14 cellular contexts compared by ENCODE assay signal in genomic region chr15:98760975-98761374, GRCh38.
"Had no signal": no experiment of that assay in that cellular context is flagged by ENCODE, and none has a peak within 500 bp of the region (broad histone marks: within the 10 kb centered on the region; RNA-seq: fewer than 3 reads in every experiment).

No MANE protein-coding gene starts in this region.

- H3K4me3 ChIP-seq: tibial artery had no signal

- DNase-seq: activated B cell treated with CpG ODN at 0.5 μM for 24 hours; activated CD4-positive, alpha-beta T cell treated with anti-CD3 and anti-CD28 coated beads, Interleukin-2, amount 10 ng/mL, durations not matched to agents 24 days and 14 days; activated naive CD4-positive, alpha-beta T cell; central memory CD4-positive, alpha-beta T cell; cortex of kidney; effector CD8-positive, alpha-beta T cell; hippocampal formation; naive thymus-derived CD8-positive, alpha-beta T cell; nucleus accumbens; stimulated activated CD4-positive, alpha-beta T cell treated with anti-CD3 and anti-CD28 coated beads, Interleukin-4, amount 100 ng/mL, for 24 hours; stimulated activated naive CD8-positive, alpha-beta T cell treated with anti-CD3 and anti-CD28 coated beads, Interleukin-15, amount 100 ng/mL, for 72 hours had no signal

- H3K27ac Mint-ChIP-seq: activated B cell treated with CpG ODN at 0.5 μM for 24 hours; activated CD4-positive, alpha-beta T cell treated with anti-CD3 and anti-CD28 coated beads, Interleukin-2, amount 10 ng/mL, durations not matched to agents 24 days and 14 days; activated T-helper 1 cell treated with anti-CD3 and anti-CD28 coated beads, Interleukin-12 subunit alpha, Interleukin-12 subunit beta, Interleukin-2, Interleukin-4 antibody, amounts not matched to agents 30 ng/mL and 10 ng/mL and 1 ng/mL, durations not matched to agents 14 hours and 24 hours and 36 hours; stimulated activated naive CD8-positive, alpha-beta T cell treated with anti-CD3 and anti-CD28 coated beads, Interleukin-15, amount 100 ng/mL, for 72 hours; T-helper 1 cell treated with Interleukin-12 subunit alpha and Interleukin-12 subunit beta and Interleukin-4 antibody, amounts not matched to agents 30 μg/mL and 1 μg/mL, for 36 hours had no signal

- H3K4me3 Mint-ChIP-seq: activated B cell treated with CpG ODN at 0.5 μM for 24 hours; activated CD4-positive, alpha-beta T cell treated with anti-CD3 and anti-CD28 coated beads, Interleukin-2, amount 10 ng/mL, durations not matched to agents 24 days and 14 days; activated T-helper 1 cell treated with anti-CD3 and anti-CD28 coated beads, Interleukin-12 subunit alpha, Interleukin-12 subunit beta, Interleukin-2, Interleukin-4 antibody, amounts not matched to agents 30 ng/mL and 10 ng/mL and 1 ng/mL, durations not matched to agents 14 hours and 24 hours and 36 hours; naive thymus-derived CD8-positive, alpha-beta T cell; stimulated activated naive CD8-positive, alpha-beta T cell treated with anti-CD3 and anti-CD28 coated beads, Interleukin-15, amount 100 ng/mL, for 72 hours; T-helper 1 cell treated with Interleukin-12 subunit alpha and Interleukin-12 subunit beta and Interleukin-4 antibody, amounts not matched to agents 30 μg/mL and 1 μg/mL, for 36 hours had no signal

- H3K9me3 Mint-ChIP-seq: activated B cell treated with CpG ODN at 0.5 μM for 24 hours; activated CD4-positive, alpha-beta T cell treated with anti-CD3 and anti-CD28 coated beads, Interleukin-2, amount 10 ng/mL, durations not matched to agents 24 days and 14 days; activated T-helper 1 cell treated with anti-CD3 and anti-CD28 coated beads, Interleukin-12 subunit alpha, Interleukin-12 subunit beta, Interleukin-2, Interleukin-4 antibody, amounts not matched to agents 30 ng/mL and 10 ng/mL and 1 ng/mL, durations not matched to agents 14 hours and 24 hours and 36 hours; naive thymus-derived CD8-positive, alpha-beta T cell; stimulated activated naive CD8-positive, alpha-beta T cell treated with anti-CD3 and anti-CD28 coated beads, Interleukin-15, amount 100 ng/mL, for 72 hours; T-helper 1 cell treated with Interleukin-12 subunit alpha and Interleukin-12 subunit beta and Interleukin-4 antibody, amounts not matched to agents 30 μg/mL and 1 μg/mL, for 36 hours had no signal

- H3K27me3 ChIP-seq: tibial artery had no signal

- H3K27me3 Mint-ChIP-seq: activated B cell treated with CpG ODN at 0.5 μM for 24 hours; activated CD4-positive, alpha-beta T cell treated with anti-CD3 and anti-CD28 coated beads, Interleukin-2, amount 10 ng/mL, durations not matched to agents 24 days and 14 days; naive thymus-derived CD8-positive, alpha-beta T cell; stimulated activated naive CD8-positive, alpha-beta T cell treated with anti-CD3 and anti-CD28 coated beads, Interleukin-15, amount 100 ng/mL, for 72 hours had no signal

- H3K36me3 Mint-ChIP-seq: naive thymus-derived CD8-positive, alpha-beta T cell had no signal

- ATAC-seq: naive thymus-derived CD8-positive, alpha-beta T cell; stimulated activated naive CD8-positive, alpha-beta T cell treated with anti-CD3 and anti-CD28 coated beads, Interleukin-15, amount 100 ng/mL, for 72 hours had no signal

- H3K4me1 Mint-ChIP-seq: activated B cell treated with CpG ODN at 0.5 μM for 24 hours; activated CD4-positive, alpha-beta T cell treated with anti-CD3 and anti-CD28 coated beads, Interleukin-2, amount 10 ng/mL, durations not matched to agents 24 days and 14 days had no signal

- H3K9me3 ChIP-seq: tibial artery had no signal
